1 cellular context compared by ENCODE assay signal in the genomic region with DNA sequence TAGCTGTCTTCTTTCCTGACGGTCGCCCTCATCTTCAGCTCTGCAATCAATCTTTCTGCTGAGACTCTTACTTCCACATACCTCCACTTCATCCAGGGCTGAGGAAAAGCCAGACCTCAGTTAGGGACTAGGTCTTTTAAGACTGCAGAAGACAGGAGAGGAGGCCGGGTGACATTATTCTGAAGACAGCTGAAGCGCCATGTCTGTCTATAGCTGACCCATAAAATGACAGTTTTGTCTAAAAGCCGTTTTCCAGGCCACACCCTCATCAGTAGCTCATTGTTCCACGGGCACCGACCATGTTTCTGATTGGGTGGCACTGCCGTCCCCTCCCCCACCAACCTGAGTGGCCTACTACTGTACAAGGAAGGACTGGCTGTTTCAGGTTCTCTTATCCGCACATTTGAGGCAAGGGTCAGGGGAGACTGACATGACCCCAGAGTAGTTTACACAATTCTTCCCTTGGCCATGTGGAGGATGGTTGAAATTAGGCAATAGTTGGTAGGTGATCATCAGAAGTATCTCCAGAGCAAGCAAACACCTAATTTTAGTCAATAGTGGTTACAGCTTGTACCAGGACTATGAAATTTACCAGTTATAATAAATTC.
A peak's percentile ranks its signal among the peaks of the same experiment; 100 is the strongest.
TF ChIP-seq lines count a peak whose summit lies in the region.

A gene with protein sequence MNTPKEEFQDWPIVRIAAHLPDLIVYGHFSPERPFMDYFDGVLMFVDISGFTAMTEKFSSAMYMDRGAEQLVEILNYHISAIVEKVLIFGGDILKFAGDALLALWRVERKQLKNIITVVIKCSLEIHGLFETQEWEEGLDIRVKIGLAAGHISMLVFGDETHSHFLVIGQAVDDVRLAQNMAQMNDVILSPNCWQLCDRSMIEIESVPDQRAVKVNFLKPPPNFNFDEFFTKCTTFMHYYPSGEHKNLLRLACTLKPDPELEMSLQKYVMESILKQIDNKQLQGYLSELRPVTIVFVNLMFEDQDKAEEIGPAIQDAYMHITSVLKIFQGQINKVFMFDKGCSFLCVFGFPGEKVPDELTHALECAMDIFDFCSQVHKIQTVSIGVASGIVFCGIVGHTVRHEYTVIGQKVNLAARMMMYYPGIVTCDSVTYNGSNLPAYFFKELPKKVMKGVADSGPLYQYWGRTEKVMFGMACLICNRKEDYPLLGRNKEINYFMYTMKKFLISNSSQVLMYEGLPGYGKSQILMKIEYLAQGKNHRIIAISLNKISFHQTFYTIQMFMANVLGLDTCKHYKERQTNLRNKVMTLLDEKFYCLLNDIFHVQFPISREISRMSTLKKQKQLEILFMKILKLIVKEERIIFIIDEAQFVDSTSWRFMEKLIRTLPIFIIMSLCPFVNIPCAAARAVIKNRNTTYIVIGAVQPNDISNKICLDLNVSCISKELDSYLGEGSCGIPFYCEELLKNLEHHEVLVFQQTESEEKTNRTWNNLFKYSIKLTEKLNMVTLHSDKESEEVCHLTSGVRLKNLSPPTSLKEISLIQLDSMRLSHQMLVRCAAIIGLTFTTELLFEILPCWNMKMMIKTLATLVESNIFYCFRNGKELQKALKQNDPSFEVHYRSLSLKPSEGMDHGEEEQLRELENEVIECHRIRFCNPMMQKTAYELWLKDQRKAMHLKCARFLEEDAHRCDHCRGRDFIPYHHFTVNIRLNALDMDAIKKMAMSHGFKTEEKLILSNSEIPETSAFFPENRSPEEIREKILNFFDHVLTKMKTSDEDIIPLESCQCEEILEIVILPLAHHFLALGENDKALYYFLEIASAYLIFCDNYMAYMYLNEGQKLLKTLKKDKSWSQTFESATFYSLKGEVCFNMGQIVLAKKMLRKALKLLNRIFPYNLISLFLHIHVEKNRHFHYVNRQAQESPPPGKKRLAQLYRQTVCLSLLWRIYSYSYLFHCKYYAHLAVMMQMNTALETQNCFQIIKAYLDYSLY (N-terminal part only) (minus strand): TSS at position 240 of the 608 bp plus-strand sequence. CDS start 8,994 bp downstream, outside the sequence.

TF ChIP-seq in HepG2, 621 proteins besides CTCF, POLR2A, EP300 and RAD21 (continued from another document and continues in another):
- TF ChIP-seq, protein P1, sequence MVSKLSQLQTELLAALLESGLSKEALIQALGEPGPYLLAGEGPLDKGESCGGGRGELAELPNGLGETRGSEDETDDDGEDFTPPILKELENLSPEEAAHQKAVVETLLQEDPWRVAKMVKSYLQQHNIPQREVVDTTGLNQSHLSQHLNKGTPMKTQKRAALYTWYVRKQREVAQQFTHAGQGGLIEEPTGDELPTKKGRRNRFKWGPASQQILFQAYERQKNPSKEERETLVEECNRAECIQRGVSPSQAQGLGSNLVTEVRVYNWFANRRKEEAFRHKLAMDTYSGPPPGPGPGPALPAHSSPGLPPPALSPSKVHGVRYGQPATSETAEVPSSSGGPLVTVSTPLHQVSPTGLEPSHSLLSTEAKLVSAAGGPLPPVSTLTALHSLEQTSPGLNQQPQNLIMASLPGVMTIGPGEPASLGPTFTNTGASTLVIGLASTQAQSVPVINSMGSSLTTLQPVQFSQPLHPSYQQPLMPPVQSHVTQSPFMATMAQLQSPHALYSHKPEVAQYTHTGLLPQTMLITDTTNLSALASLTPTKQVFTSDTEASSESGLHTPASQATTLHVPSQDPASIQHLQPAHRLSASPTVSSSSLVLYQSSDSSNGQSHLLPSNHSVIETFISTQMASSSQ (IDR thresholded peaks at IDR 0.05; ENCODE audit: low read depth): no peak
- TF ChIP-seq, protein P1 (CRISPR knock-in tag; IDR thresholded peaks at IDR 0.05; ENCODE audit: borderline replicate concordance): no peak
- TF ChIP-seq ZNF292 (CRISPR knock-in tag; IDR thresholded peaks at IDR 0.05; ENCODE audit: borderline replicate concordance, low read depth) (peak; percentile 32; the same call in 1 of the 2 replicates), CC2D1A (CRISPR knock-in tag; IDR thresholded peaks at IDR 0.05) (no peak), NR2C2 (CRISPR knock-in tag; IDR thresholded peaks at IDR 0.05; ENCODE audit: borderline replicate concordance) (peak; percentile 82), ZFX (CRISPR knock-in tag; IDR thresholded peaks at IDR 0.05; ENCODE audit: low read depth) (peak; percentile 26; the same call in 1 of the 2 replicates), MAFK (conservative IDR thresholded peaks at IDR 0.05 in 1 of 2, IDR thresholded peaks at IDR 0.05 in 1 of 2; ENCODE audit: low read length in 2 of 2) (no peak), SOX6 (IDR thresholded peaks at IDR 0.05) (no peak), SOX6 (CRISPR knock-in tag; IDR thresholded peaks at IDR 0.05) (peak; percentile 53; the same call in 1 of the 2 replicates), CCAR2 (optimal IDR thresholded peaks at IDR 0.05; ENCODE audit: low read depth, low read length) (no peak), HDAC1 (CRISPR knock-in tag; IDR thresholded peaks at IDR 0.05) (peak; percentile 53), ELF3 (CRISPR knock-in tag; IDR thresholded peaks at IDR 0.05) (no peak; the same call in 1 of the 2 replicates), SRSF1 (optimal IDR thresholded peaks at IDR 0.05; ENCODE audit: low read depth, low read length) (no peak), ZNF713 (CRISPR knock-in tag; IDR thresholded peaks at IDR 0.05) (no peak), BCL6 (CRISPR knock-in tag; IDR thresholded peaks at IDR 0.05) (peak; percentile 46; the same call in 1 of the 2 replicates), ATF7-NPFF (CRISPR knock-in tag; IDR thresholded peaks at IDR 0.05; ENCODE audit: low read depth) (no peak), NFYB (CRISPR knock-in tag; IDR thresholded peaks at IDR 0.05) (0 out of 2 replicates have a peak, but pooled peaks have one; percentile 13), MTF1 (CRISPR knock-in tag; IDR thresholded peaks at IDR 0.05) (no peak), ZSCAN21 (CRISPR knock-in tag; IDR thresholded peaks at IDR 0.05; ENCODE audit: borderline replicate concordance) (0 out of 2 replicates have a peak, but pooled peaks have one; percentile 27), ZNF614 (CRISPR knock-in tag; IDR thresholded peaks at IDR 0.05; ENCODE audit: borderline replicate concordance) (peak; percentile 31; the same call in 1 of the 2 replicates), KAT8 (CRISPR knock-in tag; IDR thresholded peaks at IDR 0.05) (0 out of 2 replicates have a peak, but pooled peaks have one; percentile 17), ZNF784 (CRISPR knock-in tag; IDR thresholded peaks at IDR 0.05; ENCODE audit: borderline replicate concordance) (no peak), FOSL2 (CRISPR knock-in tag; IDR thresholded peaks at IDR 0.05) (peak; percentile 39; the same call in 1 of the 2 replicates), POLR2AphosphoS2 (IDR thresholded peaks at IDR 0.05; ENCODE audit: low read depth, low read length) (0 out of 2 replicates have a peak, but pooled peaks have one; percentile 72), HOXA3 (CRISPR knock-in tag; IDR thresholded peaks at IDR 0.05) (peak; percentile 40; the same call in 1 of the 2 replicates), KLF6 (CRISPR knock-in tag; IDR thresholded peaks at IDR 0.05) (no peak), NR2F1 (CRISPR knock-in tag; IDR thresholded peaks at IDR 0.05) (peak; percentile 41 to 74; a peak in 3 of 4 replicates), HNF4A (CRISPR knock-in tag; IDR thresholded peaks at IDR 0.05) (peak; percentile 68), SAP130 (CRISPR knock-in tag; IDR thresholded peaks at IDR 0.05; ENCODE audit: low read depth) (peak; percentile 32; the same call in 1 of the 2 replicates), ARID5B (CRISPR knock-in tag; IDR thresholded peaks at IDR 0.05) (peak; percentile 54), SKIL (CRISPR knock-in tag; IDR thresholded peaks at IDR 0.05; ENCODE audit: borderline replicate concordance) (0 out of 2 replicates have a peak, but pooled peaks have one; percentile 22), CEBPG (CRISPR knock-in tag; IDR thresholded peaks at IDR 0.05) (peak; percentile 87), MXD4 (CRISPR knock-in tag; IDR thresholded peaks at IDR 0.05) (0 out of 2 replicates have a peak, but pooled peaks have one; percentile 25)
- TF ChIP-seq, protein P2, sequence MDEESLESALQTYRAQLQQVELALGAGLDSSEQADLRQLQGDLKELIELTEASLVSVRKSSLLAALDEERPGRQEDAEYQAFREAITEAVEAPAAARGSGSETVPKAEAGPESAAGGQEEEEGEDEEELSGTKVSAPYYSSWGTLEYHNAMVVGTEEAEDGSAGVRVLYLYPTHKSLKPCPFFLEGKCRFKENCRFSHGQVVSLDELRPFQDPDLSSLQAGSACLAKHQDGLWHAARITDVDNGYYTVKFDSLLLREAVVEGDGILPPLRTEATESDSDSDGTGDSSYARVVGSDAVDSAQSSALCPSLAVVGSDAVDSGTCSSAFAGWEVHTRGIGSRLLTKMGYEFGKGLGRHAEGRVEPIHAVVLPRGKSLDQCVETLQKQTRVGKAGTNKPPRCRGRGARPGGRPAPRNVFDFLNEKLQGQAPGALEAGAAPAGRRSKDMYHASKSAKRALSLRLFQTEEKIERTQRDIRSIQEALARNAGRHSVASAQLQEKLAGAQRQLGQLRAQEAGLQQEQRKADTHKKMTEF (CRISPR knock-in tag; IDR thresholded peaks at IDR 0.05): peak; percentile 54; the same call in 1 of the 2 replicates
